15 cellular contexts compared by ENCODE assay signal in genomic region chr20:4664691-4665360, GRCh38. TPM values are rescaled to one million over a fixed set of nuclear protein-coding genes. Genes with fewer than 3 reads are reported as not detected.
DNase-seq lines count a peak whose midpoint lies in the region; ATAC-seq and TF ChIP-seq lines count a peak whose summit lies in the region.
"Had no signal": no experiment of that assay in that cellular context is flagged by ENCODE, and none has a peak within 500 bp of the region (broad histone marks: within the 10 kb centered on the region; RNA-seq: fewer than 3 reads in every experiment).

No MANE protein-coding gene starts in this region.

- no peak overlapping the region for H3K27ac ChIP-seq in CD4-positive, alpha-beta T cell (ENCODE audit: low read depth, low read length)
- H3K27ac ChIP-seq in MM.1S (ENCODE audit: low read length) (peak overlapping the region; percentile 73; the same call in 1 of the 2 replicates), A673 (ENCODE audit: low read depth, low read length, poor library complexity, severe bottlenecking) (no peak overlapping the region), colonic mucosa (no peak overlapping the region)

- H3K27ac Mint-ChIP-seq in CD4-positive, alpha-beta T cell: peak overlapping the region; percentile 72
- H3K27ac Mint-ChIP-seq in activated naive CD8-positive, alpha-beta T cell treated with anti-CD3 and anti-CD28 coated beads for 36 hours: peak overlapping the region; percentile 39
- peak overlapping the region; percentile 88 to 90 for H3K27ac Mint-ChIP-seq in natural killer cell

- peaks cover 20% of the 10 kb centered on the region for H3K4me1 ChIP-seq in MM.1S (ENCODE audit: low read length)
- H3K4me1 ChIP-seq in A673 (ENCODE audit: insufficient read depth, low read length, poor library complexity, severe bottlenecking): peaks cover 12% of the 10 kb centered on the region
- H3K4me1 ChIP-seq in colonic mucosa: no peaks in the 10 kb centered on the region
- H3K4me1 ChIP-seq: Caco-2 had no signal

- H3K9ac ChIP-seq in MM.1S (ENCODE audit: low read length) (peak overlapping the region; percentile 34; the same call in 1 of the 2 replicates), colonic mucosa (ENCODE audit: low read depth in 2 of 2, low read length in 2 of 2) (no peak overlapping the region)

- POLR2A ChIA-PET in CD4-positive, alpha-beta T cell (lab: Charles Lee): interaction anchor here (1.3 kb wide), 1 partner anchor 10 kb away, joined by 3 read pairs; no protein-coding TSS in a partner anchor
- POLR2A ChIA-PET in A673 (lab: Charles Lee; ENCODE audit: low non-redundant PET): no interaction called here

- no peak for ATAC-seq in CD4-positive, alpha-beta T cell (ENCODE audit: poor library complexity)
- no peak for ATAC-seq in natural killer cell
- no peak for ATAC-seq in HG02763 (IDR thresholded peaks at IDR 0.05; ENCODE audit: unreplicated experiment)

- CTCF ChIA-PET in CD4-positive, alpha-beta T cell (lab: Charles Lee): interaction anchor here (0.9 to 1.0 kb wide), 3 partner anchors 20 to 51 kb away, joined by 3 read pairs; no protein-coding TSS in a partner anchor
- CTCF ChIA-PET in A673 (lab: Charles Lee): no interaction called here

- no peaks in the 10 kb centered on the region for H3K27me3 Mint-ChIP-seq in CD4-positive, alpha-beta T cell
- no peaks in the 10 kb centered on the region for H3K27me3 Mint-ChIP-seq in activated naive CD8-positive, alpha-beta T cell treated with anti-CD3 and anti-CD28 coated beads for 36 hours
- H3K27me3 Mint-ChIP-seq in natural killer cell (ENCODE audit: low read depth in 2 of 2): no peaks in the 10 kb centered on the region

- no peaks in the 10 kb centered on the region for H3K27me3 ChIP-seq in CD4-positive, alpha-beta T cell (ENCODE audit: control insufficient read depth, insufficient read depth, low read length)
- H3K27me3 ChIP-seq in MM.1S (replicated peaks; ENCODE audit: insufficient read depth, low read length) (no peaks in the 10 kb centered on the region), A673 (replicated peaks; ENCODE audit: insufficient read depth, low read depth, low read length, poor library complexity) (no peaks in the 10 kb centered on the region), colonic mucosa (no peaks in the 10 kb centered on the region)

- intact Hi-C loops in CD4-positive, alpha-beta T cell (cut with DNase I, micrococcal nuclease): loop anchor here in 1 of 2 experiments (5.0 kb wide), 1 partner anchor 42 kb away; no protein-coding TSS in a partner anchor
- intact Hi-C loops in natural killer cell (cut with micrococcal nuclease) (no loop called here), A673 (cut with micrococcal nuclease; ENCODE audit: unreplicated experiment) (no loop called here), colonic mucosa (cut with DNase I) (no loop called here)

- TF ChIP-seq CTCF in CD4-positive, alpha-beta T cell (IDR thresholded peaks at IDR 0.05): no peak
- TF ChIP-seq CTCF in MM.1S (IDR thresholded peaks at IDR 0.05; ENCODE audit: low read length) (no peak), natural killer cell (IDR thresholded peaks at IDR 0.05) (no peak), A673 (conservative IDR thresholded peaks at IDR 0.05; ENCODE audit: low read depth, low read length) (no peak), colonic mucosa (IDR thresholded peaks at IDR 0.05) (no peak)

- no peaks in the 10 kb centered on the region for H3K9me3 ChIP-seq in CD4-positive, alpha-beta T cell (ENCODE audit: control insufficient read depth, low read length)
- no peaks in the 10 kb centered on the region for H3K9me3 ChIP-seq in MM.1S (replicated peaks; ENCODE audit: insufficient read depth, low read length)
- H3K9me3 ChIP-seq in A673 (ENCODE audit: low read depth, low read length, poor library complexity, severe bottlenecking): no peaks in the 10 kb centered on the region
- H3K9me3 ChIP-seq in colonic mucosa: no peaks in the 10 kb centered on the region
- H3K9me3 ChIP-seq: Caco-2 had no signal

- BruUV-seq in A673 (replicated peaks; lab: Mats Ljungman, UMichigan): no TSS peak

- H3K4me1 Mint-ChIP-seq in CD4-positive, alpha-beta T cell (ENCODE audit: low read depth): peaks cover 38% of the 10 kb centered on the region
- peaks cover 28% of the 10 kb centered on the region for H3K4me1 Mint-ChIP-seq in activated naive CD8-positive, alpha-beta T cell treated with anti-CD3 and anti-CD28 coated beads for 36 hours
- peaks cover 42 to 45% of the 10 kb centered on the region in 2 donors for H3K4me1 Mint-ChIP-seq in natural killer cell

- no peak for DNase-seq in CD4-positive, alpha-beta T cell
- DNase-seq in MM.1S: no peak
- no peak for DNase-seq in activated naive CD8-positive, alpha-beta T cell treated with anti-CD3 and anti-CD28 coated beads for 36 hours
- DNase-seq in natural killer cell: no peak
- no peak for DNase-seq in A673 (ENCODE audit: low spot score)
- DNase-seq in colonic mucosa: no peak
- DNase-seq: activated effector memory CD4-positive, alpha-beta T cell treated with anti-CD3 and anti-CD28 coated beads, Interleukin-2, amount 50 U/mL, for 16 hours; Caco-2; islet precursor cell; NCI-H1417; NCI-H2227 treated with DMSO at 0.1 percent for 48 hours; stimulated activated CD8-positive, alpha-beta memory T cell treated with anti-CD3 and anti-CD28 coated beads, Interleukin-4, amount 100 ng/mL, for 48 hours had no signal

- no peaks in the 10 kb centered on the region for H3K79me2 ChIP-seq in MM.1S (ENCODE audit: low read length)

- H3K4me3 Mint-ChIP-seq in CD4-positive, alpha-beta T cell: no peak overlapping the region
- H3K4me3 Mint-ChIP-seq in activated naive CD8-positive, alpha-beta T cell treated with anti-CD3 and anti-CD28 coated beads for 36 hours: no peak overlapping the region
- peak overlapping the region; percentile 65 for H3K4me3 Mint-ChIP-seq in natural killer cell

- H3K4me3 ChIP-seq in MM.1S (ENCODE audit: low read length) (no peak overlapping the region), A673 (ENCODE audit: low read depth, low read length, poor library complexity, severe bottlenecking) (no peak overlapping the region), colonic mucosa (no peak overlapping the region)

- no peaks in the 10 kb centered on the region for H3K36me3 Mint-ChIP-seq in CD4-positive, alpha-beta T cell (ENCODE audit: low read depth)
- H3K36me3 Mint-ChIP-seq in activated naive CD8-positive, alpha-beta T cell treated with anti-CD3 and anti-CD28 coated beads for 36 hours: peaks cover 7% of the 10 kb centered on the region
- H3K36me3 Mint-ChIP-seq in natural killer cell: no peaks in the 10 kb centered on the region

- no peaks in the 10 kb centered on the region for H3K9me3 Mint-ChIP-seq in CD4-positive, alpha-beta T cell
- H3K9me3 Mint-ChIP-seq in activated naive CD8-positive, alpha-beta T cell treated with anti-CD3 and anti-CD28 coated beads for 36 hours: no peaks in the 10 kb centered on the region
- no peaks in the 10 kb centered on the region for H3K9me3 Mint-ChIP-seq in natural killer cell

- no peaks in the 10 kb centered on the region for H4K20me1 ChIP-seq in MM.1S (ENCODE audit: insufficient read depth, low read length)

- H3F3A ChIP-seq in MM.1S (ENCODE audit: insufficient read depth, low read length): peaks cover 10% of the 10 kb centered on the region; the same call in 1 of the 2 replicates

- peak overlapping the region; percentile 73 for H2AFZ ChIP-seq in MM.1S (ENCODE audit: low read length)

- H3K36me3 ChIP-seq in MM.1S (replicated peaks; ENCODE audit: insufficient read depth, low read length): no peaks in the 10 kb centered on the region
- H3K36me3 ChIP-seq in A673 (ENCODE audit: insufficient read depth, low read length, poor library complexity, severe bottlenecking): no peaks in the 10 kb centered on the region
- no peaks in the 10 kb centered on the region for H3K36me3 ChIP-seq in colonic mucosa

- no peaks in the 10 kb centered on the region for H3K9me2 ChIP-seq in MM.1S (replicated peaks; ENCODE audit: insufficient read depth, low read length)

- peak overlapping the region; percentile 88; the same call in 1 of the 2 replicates for H3K4me2 ChIP-seq in MM.1S (ENCODE audit: low read depth, low read length)

RNA-seq across cellular contexts. Expression of gene PRNP, which starts 21.4 kb away (rescaled TPM):
- 100 to 1,000 TPM; 110 to 112 TPM for total RNA-seq in CD4-positive, alpha-beta T cell
- total RNA-seq in activated naive CD8-positive, alpha-beta T cell treated with anti-CD3 and anti-CD28 coated beads for 36 hours: 10 to 100 TPM; 40.5 to 41.8 TPM
- 100 to 1,000 TPM in 2 of 3 donors, 10 to 100 TPM in 1; 90.4 to 114 (median 109) TPM for total RNA-seq in natural killer cell
- total RNA-seq in A673 (2021): 86.9 and 117 TPM in 2 replicates
- total RNA-seq in colonic mucosa: 10 to 100 TPM; 15.8 to 48.2 TPM

RNA-seq across cellular contexts. Expression of gene PRND, which starts 56.9 kb away (rescaled TPM):
- not detected for total RNA-seq in CD4-positive, alpha-beta T cell
- not detected for total RNA-seq in activated naive CD8-positive, alpha-beta T cell treated with anti-CD3 and anti-CD28 coated beads for 36 hours
- not detected for total RNA-seq in natural killer cell
- 0.09 TPM in 1 of 2 replicates, not detected in the other for total RNA-seq in A673 (2021)
- total RNA-seq in colonic mucosa: under 1 TPM in 1 of 2 donors, not detected in 1; 0.27 TPM
- total RNA-seq: bronchial epithelial cell, Caco-2, epithelial cell of proximal tubule had no signal

Comparison
In these comparisons a context has a peak if more than half of its experiments do, and no peak if none do; other contexts are left out.
1. H3K27ac Mint-ChIP-seq: peak in every context shown above with its lines; median percentile 89 in natural killer cell; 72 in CD4-positive, alpha-beta T cell; 39 in activated naive CD8-positive, alpha-beta T cell treated with anti-CD3 and anti-CD28 coated beads for 36 hours.